8 cellular contexts compared by ENCODE assay signal in genomic region chr2:46985512-46985911, GRCh38. TPM values are rescaled to one million over a fixed set of nuclear protein-coding genes. Genes with fewer than 3 reads are reported as not detected.
DNase-seq lines count a peak whose midpoint lies in the region; ATAC-seq, FAIRE-seq and TF ChIP-seq lines count a peak whose summit lies in the region.

No MANE protein-coding gene starts in this region.

- H3K27ac Mint-ChIP-seq in activated naive CD8-positive, alpha-beta T cell treated with anti-CD3 and anti-CD28 coated beads for 36 hours: peak overlapping the region; percentile 98

- no peaks in the 10 kb centered on the region for H3K9me3 Mint-ChIP-seq in activated naive CD8-positive, alpha-beta T cell treated with anti-CD3 and anti-CD28 coated beads for 36 hours

- peak overlapping the region; percentile 62 for H3K4me3 Mint-ChIP-seq in activated naive CD8-positive, alpha-beta T cell treated with anti-CD3 and anti-CD28 coated beads for 36 hours

- peaks cover 57% of the 10 kb centered on the region for H3K4me1 Mint-ChIP-seq in activated naive CD8-positive, alpha-beta T cell treated with anti-CD3 and anti-CD28 coated beads for 36 hours

- no peaks in the 10 kb centered on the region for H3K27me3 Mint-ChIP-seq in activated naive CD8-positive, alpha-beta T cell treated with anti-CD3 and anti-CD28 coated beads for 36 hours

- DNase-seq in activated naive CD8-positive, alpha-beta T cell treated with anti-CD3 and anti-CD28 coated beads for 36 hours: peak; percentile 61
- peak; percentile 43 for DNase-seq in myocyte (ENCODE audit: low read depth)
- DNase-seq in NCI-H510A (lab: John Stamatoyannopoulos, UW): no peak
- no peak for DNase-seq in NCI-H748 treated with DMSO at 0.1 percent for 48 hours (lab: John Stamatoyannopoulos, UW)
- no peak for DNase-seq in H54 (ENCODE audit: insufficient read length, low spot score)

- H3K36me3 Mint-ChIP-seq in activated naive CD8-positive, alpha-beta T cell treated with anti-CD3 and anti-CD28 coated beads for 36 hours: peaks cover 25% of the 10 kb centered on the region

- FAIRE-seq in H54 (lab: Jason Lieb, UNC): no peak

- ATAC-seq in GM18517 (IDR thresholded peaks at IDR 0.05; ENCODE audit: unreplicated experiment) (peak; percentile 26), HG03432 (IDR thresholded peaks at IDR 0.05; ENCODE audit: unreplicated experiment) (peak; percentile 34), GM18519 (IDR thresholded peaks at IDR 0.05; ENCODE audit: low FRiP score, unreplicated experiment) (no peak)

- TF ChIP-seq POLR2A in H54 (IDR thresholded peaks at IDR 0.05; ENCODE audit: low read depth, low read length): no peak

RNA-seq across cellular contexts. Expression of gene TTC7A, which starts 44.5 kb away (rescaled TPM):
- total RNA-seq in activated naive CD8-positive, alpha-beta T cell treated with anti-CD3 and anti-CD28 coated beads for 36 hours: 10 to 100 TPM; 55.0 to 56.6 TPM
- 4.4 and 8.0 TPM in 2 replicates for total RNA-seq in myocyte
- polyA plus RNA-seq in myocyte (2012): 16.1 TPM

Comparison
In these comparisons a context has a peak if more than half of its experiments do, and no peak if none do; other contexts are left out.
1. DNase-seq: peak in activated naive CD8-positive, alpha-beta T cell treated with anti-CD3 and anti-CD28 coated beads for 36 hours (single experiment) and myocyte (single experiment); none in NCI-H510A (single experiment), NCI-H748 treated with DMSO at 0.1 percent for 48 hours (single experiment) and H54 (single experiment).